In the genomic region with DNA sequence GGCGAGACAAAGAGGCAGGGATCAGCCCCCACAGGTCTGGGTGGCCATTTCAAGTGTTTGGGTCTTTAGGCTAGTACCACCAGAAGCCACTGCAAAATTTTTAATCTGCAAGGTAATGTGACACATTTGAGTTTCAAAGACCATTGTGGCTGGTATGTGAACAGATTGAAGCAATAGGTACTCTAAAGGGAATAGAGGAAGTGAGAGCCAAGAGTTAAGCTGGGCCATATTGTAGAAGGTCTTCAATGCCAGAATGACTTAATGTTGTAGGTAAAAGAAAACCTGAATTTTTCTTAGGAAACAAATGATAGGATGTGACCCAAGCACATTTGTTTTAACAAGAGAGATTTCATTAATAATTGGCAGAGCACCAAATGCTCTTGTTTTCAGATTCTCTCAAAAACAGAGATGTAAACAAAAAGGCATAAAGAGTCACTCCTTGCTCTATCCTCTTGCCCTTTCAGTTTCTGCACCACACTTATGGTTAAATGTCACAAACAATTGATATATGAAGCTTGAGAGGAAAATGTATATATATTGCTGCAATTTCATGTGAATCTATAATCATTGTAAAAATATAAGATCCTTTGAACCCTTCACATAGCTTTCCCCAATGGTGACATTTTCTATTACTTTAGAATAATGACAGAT, we compare ENCODE assay signal across 16 cellular contexts.
DNase-seq lines count a peak whose midpoint lies in the region; ATAC-seq, FAIRE-seq and TF ChIP-seq lines count a peak whose summit lies in the region.
"Had no signal": no experiment of that assay in that cellular context is flagged by ENCODE, and none has a peak within 500 bp of the region (broad histone marks: within the 10 kb centered on the region; RNA-seq: fewer than 3 reads in every experiment).

No MANE protein-coding gene starts in this region.

- TF ChIP-seq POLR2A in H54 (IDR thresholded peaks at IDR 0.05; ENCODE audit: low read depth, low read length) = no peak

- no peaks in the 10 kb centered on the region for H3K36me3 Mint-ChIP-seq in CD8-positive, alpha-beta T cell
- H3K36me3 Mint-ChIP-seq: stimulated activated effector memory CD8-positive, alpha-beta T cell treated with anti-CD3 and anti-CD28 coated beads, Interleukin-12 subunit alpha, Interleukin-12 subunit beta, amount 100 ng/mL, for 72 hours had no signal

- no peak for FAIRE-seq in H54 (lab: Jason Lieb, UNC)
- FAIRE-seq: astrocyte had no signal

- TF ChIP-seq CTCF in CD8-positive, alpha-beta T cell (IDR thresholded peaks at IDR 0.05) = no peak

- intact Hi-C loops in CD8-positive, alpha-beta T cell (cut with DNase I, micrococcal nuclease) = no loop called here

- ATAC-seq in GM18511 (IDR thresholded peaks at IDR 0.05; ENCODE audit: unreplicated experiment) = peak; percentile 92
- peak; percentile 65 for ATAC-seq in GM19455 (IDR thresholded peaks at IDR 0.05; ENCODE audit: unreplicated experiment)
- peak; percentile 92 for ATAC-seq in HG02938 (IDR thresholded peaks at IDR 0.05; ENCODE audit: unreplicated experiment)
- ATAC-seq in HG03575 (IDR thresholded peaks at IDR 0.05; ENCODE audit: extremely low read depth, insufficient number of reproducible peaks, low FRiP score, unreplicated experiment) = peak; percentile 68
- no peak for ATAC-seq in CD8-positive, alpha-beta T cell
- ATAC-seq: mucosa of descending colon; stimulated activated effector memory CD8-positive, alpha-beta T cell treated with anti-CD3 and anti-CD28 coated beads, Interleukin-12 subunit alpha, Interleukin-12 subunit beta, amount 100 ng/mL, for 72 hours had no signal

- H3K9me3 Mint-ChIP-seq in CD8-positive, alpha-beta T cell = no peaks in the 10 kb centered on the region
- H3K9me3 Mint-ChIP-seq: activated T-helper 1 cell treated with anti-CD3 and anti-CD28 coated beads, Interleukin-12 subunit alpha, Interleukin-12 subunit beta, Interleukin-2, Interleukin-4 antibody, amounts not matched to agents 30 ng/mL and 10 ng/mL and 1 ng/mL, durations not matched to agents 14 hours and 24 hours and 36 hours; stimulated activated effector memory CD8-positive, alpha-beta T cell treated with anti-CD3 and anti-CD28 coated beads, Interleukin-12 subunit alpha, Interleukin-12 subunit beta, amount 100 ng/mL, for 72 hours had no signal

- H3K27ac Mint-ChIP-seq in CD8-positive, alpha-beta T cell = no peak overlapping the region
- H3K27ac Mint-ChIP-seq: activated T-helper 1 cell treated with anti-CD3 and anti-CD28 coated beads, Interleukin-12 subunit alpha, Interleukin-12 subunit beta, Interleukin-2, Interleukin-4 antibody, amounts not matched to agents 30 ng/mL and 10 ng/mL and 1 ng/mL, durations not matched to agents 14 hours and 24 hours and 36 hours; progenitor cell of endocrine pancreas; stimulated activated effector memory CD8-positive, alpha-beta T cell treated with anti-CD3 and anti-CD28 coated beads, Interleukin-12 subunit alpha, Interleukin-12 subunit beta, amount 100 ng/mL, for 72 hours had no signal

- H3K27me3 ChIP-seq in CD8-positive, alpha-beta T cell (ENCODE audit: insufficient read depth, low read length) = no peaks in the 10 kb centered on the region

- no peaks in the 10 kb centered on the region for H3K9me3 ChIP-seq in CD8-positive, alpha-beta T cell (ENCODE audit: low read length)
- H3K9me3 ChIP-seq: mucosa of descending colon had no signal

- no peak for DNase-seq in H54 (ENCODE audit: insufficient read length, low spot score)
- no peak for DNase-seq in NCI-H1436 (lab: John Stamatoyannopoulos, UW)
- DNase-seq in CD8-positive, alpha-beta T cell = no peak
- DNase-seq in NCI-H2171 treated with DMSO at 0.1 percent for 48 hours (lab: John Stamatoyannopoulos, UW) = no peak
- DNase-seq: dermis blood vessel endothelial cell, DND-41, mucosa of descending colon, NCI-H1930 had no signal

- POLR2A ChIA-PET in CD8-positive, alpha-beta T cell (lab: Charles Lee) = interaction anchor here (0.9 kb wide), 1 partner anchor 8 kb away, joined by 3 read pairs; no protein-coding TSS in a partner anchor

- H3K4me1 ChIP-seq in CD8-positive, alpha-beta T cell (ENCODE audit: insufficient read depth, low read length) = no peaks in the 10 kb centered on the region

- no peaks in the 10 kb centered on the region for H3K36me3 ChIP-seq in CD8-positive, alpha-beta T cell (ENCODE audit: insufficient read depth, low read length)

- no peak overlapping the region for H3K4me3 ChIP-seq in CD8-positive, alpha-beta T cell (ENCODE audit: low read depth, low read length)
- H3K4me3 ChIP-seq: mucosa of descending colon had no signal

- peaks cover 30% of the 10 kb centered on the region for H3K27me3 Mint-ChIP-seq in CD8-positive, alpha-beta T cell (ENCODE audit: low read depth)
- H3K27me3 Mint-ChIP-seq: progenitor cell of endocrine pancreas had no signal

- no peaks in the 10 kb centered on the region for H3K4me1 Mint-ChIP-seq in CD8-positive, alpha-beta T cell (ENCODE audit: low read depth)
- H3K4me1 Mint-ChIP-seq: stimulated activated effector memory CD8-positive, alpha-beta T cell treated with anti-CD3 and anti-CD28 coated beads, Interleukin-12 subunit alpha, Interleukin-12 subunit beta, amount 100 ng/mL, for 72 hours had no signal

- no peak overlapping the region for H3K27ac ChIP-seq in CD8-positive, alpha-beta T cell (ENCODE audit: low read depth, low read length)

- CTCF ChIA-PET in CD8-positive, alpha-beta T cell (lab: Charles Lee) = no interaction called here

- H3K4me3 Mint-ChIP-seq in CD8-positive, alpha-beta T cell = no peak overlapping the region
- H3K4me3 Mint-ChIP-seq: activated T-helper 1 cell treated with anti-CD3 and anti-CD28 coated beads, Interleukin-12 subunit alpha, Interleukin-12 subunit beta, Interleukin-2, Interleukin-4 antibody, amounts not matched to agents 30 ng/mL and 10 ng/mL and 1 ng/mL, durations not matched to agents 14 hours and 24 hours and 36 hours; stimulated activated effector memory CD8-positive, alpha-beta T cell treated with anti-CD3 and anti-CD28 coated beads, Interleukin-12 subunit alpha, Interleukin-12 subunit beta, amount 100 ng/mL, for 72 hours had no signal
